Comparison of ENCODE assay signal across 8 cellular contexts in the genomic region with DNA sequence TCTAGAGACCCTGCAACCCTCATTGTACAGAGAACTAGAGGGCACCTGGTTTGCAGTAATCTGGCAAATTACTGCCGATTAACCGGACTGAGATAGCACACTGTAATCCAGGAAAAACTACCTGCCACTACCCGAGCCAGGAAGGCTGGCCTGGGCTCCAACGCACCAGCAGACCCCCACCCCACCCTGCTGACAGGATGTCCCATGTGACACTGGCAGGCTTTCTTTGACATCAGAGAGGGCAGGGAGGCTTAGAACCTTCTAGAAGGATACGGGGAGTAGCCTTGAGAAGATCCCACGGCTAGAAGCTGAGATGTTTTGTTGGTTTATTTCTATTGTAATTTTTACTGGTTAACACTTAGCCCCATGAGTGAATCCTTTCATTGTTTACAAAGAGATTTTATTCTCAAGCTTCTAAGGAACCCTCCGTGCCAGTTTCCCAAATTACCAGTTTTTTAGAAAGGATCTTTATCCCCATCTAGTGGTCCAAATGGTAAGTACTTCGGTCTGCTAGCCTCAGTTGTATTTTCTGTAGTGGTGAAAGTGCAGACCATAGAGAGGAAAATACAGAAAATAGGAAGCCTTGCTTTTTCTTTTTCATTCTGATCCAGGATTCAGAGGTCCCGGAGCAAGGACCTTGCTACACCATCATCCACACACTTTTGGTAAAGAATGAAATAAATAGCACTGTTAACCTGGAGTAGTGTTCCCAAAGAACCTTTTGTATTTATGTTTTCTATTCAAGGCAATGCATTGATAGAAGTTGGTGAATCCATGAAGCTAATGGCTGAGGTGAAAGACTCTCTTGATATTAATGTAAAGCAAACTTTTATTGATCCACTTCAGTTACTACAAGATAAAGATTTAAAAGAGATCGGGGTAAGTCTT.
DNase-seq lines count a peak whose midpoint lies in the region; ATAC-seq and TF ChIP-seq lines count a peak whose summit lies in the region.

No MANE protein-coding gene starts in this region.

- DNase-seq in NCI-H446 (lab: John Stamatoyannopoulos, UW) (peak; percentile 1 to 31), NCI-H446 treated with DMSO at 0.1 percent for 48 hours (lab: John Stamatoyannopoulos, UW) (no peak), RWPE1 (ENCODE audit: low spot score) (peak; percentile 48), fibroblast of the conjunctiva (ENCODE audit: low read depth) (peak; percentile 13), smooth muscle cell of the brain vasculature (ENCODE audit: low read depth, low spot score) (peak; percentile 10), GF-D8 (lab: John Stamatoyannopoulos, UW) (no peak)
- no peak for DNase-seq in effector memory CD4-positive, alpha-beta T cell

- ATAC-seq in GM21529 (IDR thresholded peaks at IDR 0.05; ENCODE audit: unreplicated experiment), result no peak

- no peak overlapping the region for H3K4me3 ChIP-seq in effector memory CD4-positive, alpha-beta T cell (ENCODE audit: insufficient read depth, low read depth, low read length, poor library complexity, severe bottlenecking)

- no peaks in the 10 kb centered on the region for H3K9me3 ChIP-seq in effector memory CD4-positive, alpha-beta T cell (ENCODE audit: control insufficient read depth, low read length)

- POLR2A ChIA-PET in RWPE1 (lab: Yijun Ruan, JAX; ENCODE audit: low non-redundant PET), result no interaction called here

- no peak overlapping the region for H3K27ac ChIP-seq in RWPE1
- no peak overlapping the region for H3K27ac ChIP-seq in effector memory CD4-positive, alpha-beta T cell (ENCODE audit: insufficient read depth, low read length, poor library complexity, severe bottlenecking)

- no peaks in the 10 kb centered on the region for H3K27me3 ChIP-seq in effector memory CD4-positive, alpha-beta T cell (replicated peaks; ENCODE audit: control insufficient read depth, insufficient read depth, low read length, poor library complexity, severe bottlenecking)

- no peaks in the 10 kb centered on the region for H3K4me1 ChIP-seq in effector memory CD4-positive, alpha-beta T cell (ENCODE audit: control insufficient read depth, insufficient read depth, low read length, poor library complexity, severe bottlenecking)

- TF ChIP-seq CTCF in RWPE1 (conservative IDR thresholded peaks at IDR 0.05; ENCODE audit: low read depth), result peak; percentile 83

- CTCF ChIA-PET in RWPE1 (lab: Yijun Ruan, JAX), result interaction anchor here (0.6 to 1.7 kb wide), 11 partner anchors 10 to 558 kb away, joined by 3 to 8 read pairs (median 4); no protein-coding TSS in a partner anchor

- no peaks in the 10 kb centered on the region for H3K36me3 ChIP-seq in effector memory CD4-positive, alpha-beta T cell (ENCODE audit: control insufficient read depth, insufficient read depth, low read length)

Comparison
In these comparisons a context has a peak if more than half of its experiments do, and no peak if none do; other contexts are left out.
1. DNase-seq: peak in NCI-H446 (2 of 2), RWPE1 (single experiment), fibroblast of the conjunctiva (single experiment) and smooth muscle cell of the brain vasculature (single experiment); none in NCI-H446 treated with DMSO at 0.1 percent for 48 hours (single experiment), effector memory CD4-positive, alpha-beta T cell (0 of 3) and GF-D8 (single experiment).